ENCODE assay signal across 8 cellular contexts in genomic region chr19:12952488-12953455, GRCh38. TPM values are rescaled to one million over a fixed set of nuclear protein-coding genes. Genes with fewer than 3 reads are reported as not detected.
DNase-seq lines count a peak whose midpoint lies in the region; ATAC-seq, FAIRE-seq and TF ChIP-seq lines count a peak whose summit lies in the region.

No MANE protein-coding gene starts in this region.

- no peak overlapping the region for H3K4me3 ChIP-seq in astrocyte (ENCODE audit: insufficient read depth, low read depth, low read length)
- no peak overlapping the region for H3K4me3 ChIP-seq in keratinocyte (ENCODE audit: control insufficient read depth in 2 of 3, extremely low read depth in 1 of 3, insufficient read depth in 2 of 3, low read depth in 1 of 3, low read length in 3 of 3)

- H3K9ac ChIP-seq in astrocyte (ENCODE audit: low read length) (peak overlapping the region; percentile 80), keratinocyte (ENCODE audit: control insufficient read depth, extremely low read depth, insufficient read depth, low read length) (no peak overlapping the region)

- H3K27ac ChIP-seq in astrocyte (ENCODE audit: low read depth, low read length) (peak overlapping the region; percentile 95), keratinocyte (ENCODE audit: control insufficient read depth, insufficient read depth, low read length) (peak overlapping the region; percentile 26)

- TF ChIP-seq CTCF in astrocyte (IDR thresholded peaks at IDR 0.05; ENCODE audit: insufficient read depth, low read depth, low read length) (no peak), keratinocyte (optimal IDR thresholded peaks at IDR 0.05 in 1 of 3, IDR thresholded peaks at IDR 0.05 in 1 of 3, conservative IDR thresholded peaks at IDR 0.05 in 1 of 3; ENCODE audit: extremely low read depth in 1 of 3, insufficient read depth in 2 of 3, low read length in 3 of 3) (no peak)

- H3K9me3 Mint-ChIP-seq in astrocyte (ENCODE audit: unreplicated experiment): no peaks in the 10 kb centered on the region

- FAIRE-seq in astrocyte (lab: Jason Lieb, UNC) (no peak), keratinocyte (lab: Jason Lieb, UNC) (no peak)

- H2AFZ ChIP-seq in astrocyte (ENCODE audit: low read depth, low read length): no peak overlapping the region
- no peak overlapping the region for H2AFZ ChIP-seq in keratinocyte (ENCODE audit: control insufficient read depth, low read length)

- H3K27me3 Mint-ChIP-seq in astrocyte (ENCODE audit: low read depth, unreplicated experiment): no peaks in the 10 kb centered on the region

- no peak for ATAC-seq in GM18907 (IDR thresholded peaks at IDR 0.05; ENCODE audit: unreplicated experiment)
- ATAC-seq in HG03039 (IDR thresholded peaks at IDR 0.05; ENCODE audit: unreplicated experiment): no peak
- ATAC-seq in HG02759 (IDR thresholded peaks at IDR 0.05; ENCODE audit: unreplicated experiment): no peak

- peak overlapping the region; percentile 71 for H3K4me2 ChIP-seq in astrocyte (ENCODE audit: low read length)
- H3K4me2 ChIP-seq in keratinocyte (ENCODE audit: control insufficient read depth, extremely low read depth, insufficient read depth, low read depth, low read length): no peak overlapping the region

- no peaks in the 10 kb centered on the region for H3K27me3 ChIP-seq in astrocyte (ENCODE audit: insufficient read depth, low read length)
- no peaks in the 10 kb centered on the region for H3K27me3 ChIP-seq in keratinocyte (ENCODE audit: control insufficient read depth, extremely low read depth, insufficient read depth, low read length)

- H3K9me3 ChIP-seq in astrocyte (ENCODE audit: insufficient read depth, low read depth, low read length) (no peaks in the 10 kb centered on the region), keratinocyte (ENCODE audit: control insufficient read depth, low read depth, low read length) (no peaks in the 10 kb centered on the region)

- peaks cover 16% of the 10 kb centered on the region for H3K4me1 Mint-ChIP-seq in astrocyte (ENCODE audit: low read depth, unreplicated experiment)

- H3K4me1 ChIP-seq in astrocyte (ENCODE audit: insufficient read depth, low read length): peaks cover 30% of the 10 kb centered on the region
- peaks cover 26% of the 10 kb centered on the region for H3K4me1 ChIP-seq in keratinocyte (ENCODE audit: control insufficient read depth, extremely low read depth, insufficient read depth, low read length)

- DNase-seq in AG08395 (ENCODE audit: low spot score) (peak; percentile 80), HT1080 (ENCODE audit: low read depth) (peak; percentile 83), astrocyte (ENCODE audit: low read depth) (peak; percentile 80), keratinocyte (ENCODE audit: low read depth, low spot score) (no peak)
- DNase-seq in stimulated activated CD4-positive, alpha-beta T cell treated with anti-CD3 and anti-CD28 coated beads, Interleukin-15, amount 100 ng/mL, for 24 hours: no peak

- no peak overlapping the region for H3K4me3 Mint-ChIP-seq in astrocyte (ENCODE audit: unreplicated experiment)

- H3K27ac Mint-ChIP-seq in astrocyte (ENCODE audit: unreplicated experiment): peak overlapping the region; percentile 41

- H3K79me2 ChIP-seq in astrocyte (ENCODE audit: insufficient read depth, low read length) (peaks cover 69% of the 10 kb centered on the region), keratinocyte (ENCODE audit: control insufficient read depth, insufficient read depth, low read length) (peaks cover 50% of the 10 kb centered on the region)

- H3K36me3 Mint-ChIP-seq in astrocyte (ENCODE audit: low read depth, unreplicated experiment): peaks cover 8% of the 10 kb centered on the region

- dilution Hi-C loops in keratinocyte (cut with MboI; ENCODE audit: extremely low pct_ligation_motif_present, low sequenced_read_pairs): no loop called here

- peaks cover 26% of the 10 kb centered on the region for H3K36me3 ChIP-seq in astrocyte (ENCODE audit: insufficient read depth, low read length)
- peaks cover 37 to 46% of the 10 kb centered on the region in 2 experiments for H3K36me3 ChIP-seq in keratinocyte (ENCODE audit: control insufficient read depth in 2 of 2, extremely low read depth in 1 of 2, insufficient read depth in 2 of 2, low read length in 2 of 2)

- peaks cover 20% of the 10 kb centered on the region for H4K20me1 ChIP-seq in astrocyte (ENCODE audit: insufficient read depth, low read length)
- no peaks in the 10 kb centered on the region for H4K20me1 ChIP-seq in keratinocyte (ENCODE audit: control insufficient read depth, extremely low read depth, insufficient read depth, low read length)

- peaks cover 2% of the 10 kb centered on the region for H3K9me1 ChIP-seq in keratinocyte (ENCODE audit: control insufficient read depth, extremely low read depth, insufficient read depth, low read length)

RNA-seq across cellular contexts. Expression of gene GADD45GIP1, which starts 4.3 kb away (rescaled TPM):
- 75.2 and 77.3 TPM in 2 replicates for total RNA-seq in HT1080 (2014; rRNA removed; shearing (Covaris generic))
- polyA plus RNA-seq in HT1080 (2015; cell fraction: cytosol; rRNA removed): 55.3 and 64.7 TPM in 2 replicates
- 24.3 and 31.7 TPM in 2 replicates for polyA plus RNA-seq in HT1080 (2015; cell fraction: nucleus; rRNA removed)
- total RNA-seq in astrocyte: 34.0 and 35.5 TPM in 2 replicates
- polyA plus RNA-seq in keratinocyte: 27.8 to 38.4 TPM (median 35.5 TPM) in 3 replicates
- polyA plus RNA-seq in keratinocyte (2011; ENCODE audit: low read depth): 22.7 TPM
- polyA plus RNA-seq in keratinocyte (2011; cell fraction: cytosol; rRNA removed): 10.8 and 29.0 TPM in 2 replicates
- polyA plus RNA-seq in keratinocyte (2011; cell fraction: nucleus; rRNA removed): 9.8 and 10.6 TPM in 2 replicates
- polyA plus RNA-seq in keratinocyte (2012; ENCODE audit: low replicate concordance): 18.1 and 56.9 TPM in 2 replicates
- 4.4 to 9.0 TPM (median 4.6 TPM) in 3 replicates for polyA minus RNA-seq in keratinocyte
- 43.2 TPM for polyA minus RNA-seq in keratinocyte (2011; cell fraction: cytosol; rRNA and poly(A)+ RNA removed)
- 2.9 and 3.7 TPM in 2 replicates for polyA minus RNA-seq in keratinocyte (2011; cell fraction: nucleus; rRNA and poly(A)+ RNA removed)

RNA-seq across cellular contexts. Expression of gene RAD23A, which starts 7.1 kb away (rescaled TPM):
- 178 and 212 TPM in 2 replicates for total RNA-seq in HT1080 (2014; rRNA removed; shearing (Covaris generic))
- polyA plus RNA-seq in HT1080 (2015; cell fraction: cytosol; rRNA removed): 193 and 196 TPM in 2 replicates
- polyA plus RNA-seq in HT1080 (2015; cell fraction: nucleus; rRNA removed): 90.3 and 110 TPM in 2 replicates
- 40.6 and 48.5 TPM in 2 replicates for total RNA-seq in astrocyte
- polyA plus RNA-seq in keratinocyte: 20.3 to 63.3 TPM (median 23.7 TPM) in 3 replicates
- 51.3 TPM for polyA plus RNA-seq in keratinocyte (2011; ENCODE audit: low read depth)
- 31.9 and 74.2 TPM in 2 replicates for polyA plus RNA-seq in keratinocyte (2011; cell fraction: cytosol; rRNA removed)
- 31.8 and 38.2 TPM in 2 replicates for polyA plus RNA-seq in keratinocyte (2011; cell fraction: nucleus; rRNA removed)
- polyA plus RNA-seq in keratinocyte (2012; ENCODE audit: low replicate concordance): 106 and 107 TPM in 2 replicates
- polyA minus RNA-seq in keratinocyte: 24.7 to 169 TPM (median 25.4 TPM) in 3 replicates
- 84.4 TPM for polyA minus RNA-seq in keratinocyte (2011; cell fraction: cytosol; rRNA and poly(A)+ RNA removed)
- 13.9 and 16.0 TPM in 2 replicates for polyA minus RNA-seq in keratinocyte (2011; cell fraction: nucleus; rRNA and poly(A)+ RNA removed)

RNA-seq across cellular contexts. Expression of gene CALR, which starts 14.4 kb away (rescaled TPM):
- 1,453 and 1,684 TPM in 2 replicates for total RNA-seq in HT1080 (2014; rRNA removed; shearing (Covaris generic))
- 1,221 and 1,341 TPM in 2 replicates for polyA plus RNA-seq in HT1080 (2015; cell fraction: cytosol; rRNA removed)
- polyA plus RNA-seq in HT1080 (2015; cell fraction: nucleus; rRNA removed): 1,660 and 1,771 TPM in 2 replicates
- total RNA-seq in astrocyte: 2,193 and 2,309 TPM in 2 replicates
- 785 to 1,497 TPM (median 899 TPM) in 3 replicates for polyA plus RNA-seq in keratinocyte
- polyA plus RNA-seq in keratinocyte (2011; ENCODE audit: low read depth): 690 TPM
- polyA plus RNA-seq in keratinocyte (2011; cell fraction: cytosol; rRNA removed): 541 and 590 TPM in 2 replicates
- polyA plus RNA-seq in keratinocyte (2011; cell fraction: nucleus; rRNA removed): 847 and 916 TPM in 2 replicates
- 591 and 1,352 TPM in 2 replicates for polyA plus RNA-seq in keratinocyte (2012; ENCODE audit: low replicate concordance)
- polyA minus RNA-seq in keratinocyte: 878 to 1,487 TPM (median 945 TPM) in 3 replicates
- polyA minus RNA-seq in keratinocyte (2011; cell fraction: cytosol; rRNA and poly(A)+ RNA removed): 831 TPM
- 464 and 627 TPM in 2 replicates for polyA minus RNA-seq in keratinocyte (2011; cell fraction: nucleus; rRNA and poly(A)+ RNA removed)

RNA-seq across cellular contexts. Expression of gene DAND5, which starts 16.6 kb away (rescaled TPM):
- 0.17 and 0.31 TPM in 2 replicates for total RNA-seq in HT1080 (2014; rRNA removed; shearing (Covaris generic))
- 0.07 and 0.08 TPM in 2 replicates for polyA plus RNA-seq in HT1080 (2015; cell fraction: cytosol; rRNA removed)
- 0.62 and 0.71 TPM in 2 replicates for polyA plus RNA-seq in HT1080 (2015; cell fraction: nucleus; rRNA removed)
- total RNA-seq in astrocyte: 0.14 TPM in 1 of 2 replicates, not detected in the other
- 0.09 TPM in 1 of 3 replicates, not detected in the others for polyA plus RNA-seq in keratinocyte
- polyA plus RNA-seq in keratinocyte (2011; ENCODE audit: low read depth): not detected
- not detected in 2 replicates for polyA plus RNA-seq in keratinocyte (2011; cell fraction: cytosol; rRNA removed)
- 0.06 and 0.08 TPM in 2 replicates for polyA plus RNA-seq in keratinocyte (2011; cell fraction: nucleus; rRNA removed)
- 0.06 TPM in 1 of 2 replicates, not detected in the other for polyA plus RNA-seq in keratinocyte (2012; ENCODE audit: low replicate concordance)
- not detected in 3 replicates for polyA minus RNA-seq in keratinocyte
- polyA minus RNA-seq in keratinocyte (2011; cell fraction: cytosol; rRNA and poly(A)+ RNA removed): not detected
- not detected in 2 replicates for polyA minus RNA-seq in keratinocyte (2011; cell fraction: nucleus; rRNA and poly(A)+ RNA removed)

RNA-seq across cellular contexts. Expression of gene FARSA, which starts 19.3 kb away (rescaled TPM):
- 192 and 239 TPM in 2 replicates for total RNA-seq in HT1080 (2014; rRNA removed; shearing (Covaris generic))
- polyA plus RNA-seq in HT1080 (2015; cell fraction: cytosol; rRNA removed): 165 and 183 TPM in 2 replicates
- polyA plus RNA-seq in HT1080 (2015; cell fraction: nucleus; rRNA removed): 230 and 248 TPM in 2 replicates
- 76.7 and 80.4 TPM in 2 replicates for total RNA-seq in astrocyte
- polyA plus RNA-seq in keratinocyte: 29.9 to 68.7 TPM (median 30.9 TPM) in 3 replicates
- 22.0 TPM for polyA plus RNA-seq in keratinocyte (2011; ENCODE audit: low read depth)
- 24.6 and 39.9 TPM in 2 replicates for polyA plus RNA-seq in keratinocyte (2011; cell fraction: cytosol; rRNA removed)
- 64.7 and 72.5 TPM in 2 replicates for polyA plus RNA-seq in keratinocyte (2011; cell fraction: nucleus; rRNA removed)
- 49.0 and 90.2 TPM in 2 replicates for polyA plus RNA-seq in keratinocyte (2012; ENCODE audit: low replicate concordance)
- 25.3 to 136 TPM (median 29.6 TPM) in 3 replicates for polyA minus RNA-seq in keratinocyte
- polyA minus RNA-seq in keratinocyte (2011; cell fraction: cytosol; rRNA and poly(A)+ RNA removed): 30.7 TPM
- polyA minus RNA-seq in keratinocyte (2011; cell fraction: nucleus; rRNA and poly(A)+ RNA removed): 16.6 and 19.2 TPM in 2 replicates

Comparison
In these comparisons a context has a peak if more than half of its experiments do, and no peak if none do; other contexts are left out.
1. DNase-seq: peak in AG08395 (single experiment), HT1080 (single experiment) and astrocyte (single experiment); none in keratinocyte (single experiment) and stimulated activated CD4-positive, alpha-beta T cell treated with anti-CD3 and anti-CD28 coated beads, Interleukin-15, amount 100 ng/mL, for 24 hours (single experiment).